ENCODE assay signal across 21 cellular contexts in the genomic region with DNA sequence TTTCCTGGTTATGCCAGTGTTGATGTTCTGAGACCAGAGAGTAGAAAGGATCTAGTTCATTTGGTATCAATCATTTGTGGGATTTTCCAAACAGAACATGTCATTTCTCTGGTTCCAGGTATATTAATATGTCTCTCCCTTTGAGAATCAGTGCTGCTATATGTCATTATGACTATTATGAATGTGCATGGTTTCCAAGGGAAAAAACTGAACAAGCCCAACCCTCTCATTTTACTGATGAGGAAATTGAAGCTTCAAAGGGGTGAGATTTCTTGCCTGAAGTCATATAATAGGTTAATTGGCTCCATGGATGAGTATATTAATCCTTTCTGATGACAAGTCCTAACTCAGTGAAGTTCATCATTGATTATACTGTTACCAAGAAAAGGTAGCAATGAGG.
"Had no signal": no experiment of that assay in that cellular context is flagged by ENCODE, and none has a peak within 500 bp of the region (broad histone marks: within the 10 kb centered on the region; RNA-seq: fewer than 3 reads in every experiment).

No MANE protein-coding gene starts in this region.

- H3K36me3 Mint-ChIP-seq: activated CD4-positive, alpha-beta memory T cell treated with anti-CD3 and anti-CD28 coated beads for 36 hours had no signal

- DNase-seq: activated CD4-positive, alpha-beta memory T cell treated with anti-CD3 and anti-CD28 coated beads for 36 hours; activated CD4-positive, alpha-beta T cell treated with anti-CD3 and anti-CD28 coated beads for 1 hour; activated CD8-positive, alpha-beta memory T cell treated with anti-CD3 and anti-CD28 coated beads, Interleukin-2, amount 10 ng/mL, durations not matched to agents 7 days and 5 days; activated effector memory CD4-positive, alpha-beta T cell treated with anti-CD3 and anti-CD28 coated beads, Interleukin-2, amount 50 U/mL, for 16 hours; activated T-cell treated with anti-CD3 and anti-CD28 coated beads, Interleukin-2, amount 50 U/mL, for 24 hours; aorta; cortex of kidney; effector memory CD4-positive, alpha-beta T cell; foreskin fibroblast; hippocampal formation; kidney; left lung; mucosa of descending colon; naive thymus-derived CD8-positive, alpha-beta T cell; stimulated activated CD4-positive, alpha-beta T cell treated with anti-CD3 and anti-CD28 coated beads, Interleukin-15, amount 100 ng/mL, for 24 hours; stimulated activated CD4-positive, alpha-beta T cell treated with anti-CD3 and anti-CD28 coated beads, Interleukin-4, amount 100 ng/mL, for 1 hour; T-cell; T1000 had no signal

- H3K27me3 Mint-ChIP-seq: activated CD4-positive, alpha-beta memory T cell treated with anti-CD3 and anti-CD28 coated beads for 36 hours; activated CD8-positive, alpha-beta memory T cell treated with anti-CD3 and anti-CD28 coated beads, Interleukin-2, amount 10 ng/mL, durations not matched to agents 7 days and 5 days; activated T-cell treated with anti-CD3 and anti-CD28 coated beads, Interleukin-2, amount 50 U/mL, for 24 hours; naive thymus-derived CD8-positive, alpha-beta T cell; T-cell had no signal

- H3K9me3 Mint-ChIP-seq: activated CD4-positive, alpha-beta memory T cell treated with anti-CD3 and anti-CD28 coated beads for 36 hours; activated T-cell treated with anti-CD3 and anti-CD28 coated beads, Interleukin-2, amount 50 U/mL, for 24 hours; T-cell had no signal

- H3K27ac ChIP-seq: left lung, neutrophil, parathyroid adenoma, thoracic aorta had no signal

- H3K4me3 Mint-ChIP-seq: activated CD4-positive, alpha-beta memory T cell treated with anti-CD3 and anti-CD28 coated beads for 36 hours; activated CD8-positive, alpha-beta memory T cell treated with anti-CD3 and anti-CD28 coated beads, Interleukin-2, amount 10 ng/mL, durations not matched to agents 7 days and 5 days; activated T-cell treated with anti-CD3 and anti-CD28 coated beads, Interleukin-2, amount 50 U/mL, for 24 hours; naive thymus-derived CD8-positive, alpha-beta T cell; T-cell had no signal

- H2AFZ ChIP-seq: parathyroid adenoma had no signal

- H3K9ac ChIP-seq: parathyroid adenoma had no signal

- H3K27ac Mint-ChIP-seq: activated CD4-positive, alpha-beta memory T cell treated with anti-CD3 and anti-CD28 coated beads for 36 hours; activated CD8-positive, alpha-beta memory T cell treated with anti-CD3 and anti-CD28 coated beads, Interleukin-2, amount 10 ng/mL, durations not matched to agents 7 days and 5 days; activated T-cell treated with anti-CD3 and anti-CD28 coated beads, Interleukin-2, amount 50 U/mL, for 24 hours; naive thymus-derived CD8-positive, alpha-beta T cell; T-cell had no signal

- H3K4me1 ChIP-seq: parathyroid adenoma had no signal

- H3K9me3 ChIP-seq: left lung, mucosa of descending colon, neutrophil, thoracic aorta had no signal

- H3K36me3 ChIP-seq: left lung, neutrophil, thoracic aorta had no signal

- H3K4me3 ChIP-seq: left lung, mucosa of descending colon, thoracic aorta had no signal

- H3K27me3 ChIP-seq: left lung, neutrophil had no signal

- ATAC-seq: activated CD8-positive, alpha-beta memory T cell treated with anti-CD3 and anti-CD28 coated beads, Interleukin-2, amount 10 ng/mL, durations not matched to agents 7 days and 5 days; left lung; mucosa of descending colon; naive thymus-derived CD8-positive, alpha-beta T cell; T-cell had no signal
